ENCODE assay signal across 8 cellular contexts in the genomic region with DNA sequence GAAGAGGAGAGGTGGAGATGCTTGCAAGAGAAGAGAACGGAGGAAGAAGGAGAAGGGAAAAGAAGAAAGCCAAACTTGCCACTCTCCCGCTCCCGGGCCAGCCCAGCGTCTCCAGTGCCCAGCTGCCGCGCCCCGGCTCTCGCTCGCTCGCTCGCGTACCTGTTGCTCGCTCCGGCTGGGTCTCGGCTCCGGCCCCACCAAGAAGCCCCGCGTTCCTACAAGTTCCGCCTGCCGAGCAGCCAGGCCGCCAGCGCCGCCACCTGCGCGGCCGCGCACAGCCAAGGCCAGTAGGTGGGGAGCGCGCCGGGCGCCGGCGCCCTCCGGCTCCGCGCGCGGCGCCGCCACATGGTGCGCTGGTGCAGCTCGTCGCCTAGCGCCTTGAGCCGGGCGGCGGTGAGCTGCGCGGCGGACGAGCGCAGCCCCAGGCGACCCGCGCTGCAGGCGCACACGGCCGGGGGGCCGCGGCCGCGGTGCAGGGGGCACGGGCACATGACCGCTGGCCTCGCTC. TPM values are rescaled to one million over a fixed set of nuclear protein-coding genes. Genes with fewer than 3 reads are reported as not detected.
DNase-seq lines count a peak whose midpoint lies in the region; ATAC-seq lines count a peak whose summit lies in the region.

No MANE protein-coding gene starts in this region.

- peaks cover 71% of the 10 kb centered on the region for H3K27me3 Mint-ChIP-seq in activated T-helper 1 cell treated with anti-CD3 and anti-CD28 coated beads, Interleukin-12 subunit alpha, Interleukin-12 subunit beta, Interleukin-2, Interleukin-4 antibody, amounts not matched to agents 30 ng/mL and 10 ng/mL and 1 ng/mL, durations not matched to agents 14 hours and 24 hours and 36 hours (ENCODE audit: insufficient read depth)

- H3K27ac Mint-ChIP-seq in activated T-helper 1 cell treated with anti-CD3 and anti-CD28 coated beads, Interleukin-12 subunit alpha, Interleukin-12 subunit beta, Interleukin-2, Interleukin-4 antibody, amounts not matched to agents 30 ng/mL and 10 ng/mL and 1 ng/mL, durations not matched to agents 14 hours and 24 hours and 36 hours: peak overlapping the region; percentile 54

- H3K4me3 Mint-ChIP-seq in activated T-helper 1 cell treated with anti-CD3 and anti-CD28 coated beads, Interleukin-12 subunit alpha, Interleukin-12 subunit beta, Interleukin-2, Interleukin-4 antibody, amounts not matched to agents 30 ng/mL and 10 ng/mL and 1 ng/mL, durations not matched to agents 14 hours and 24 hours and 36 hours: peak overlapping the region; percentile 79

- H3K4me1 Mint-ChIP-seq in activated T-helper 1 cell treated with anti-CD3 and anti-CD28 coated beads, Interleukin-12 subunit alpha, Interleukin-12 subunit beta, Interleukin-2, Interleukin-4 antibody, amounts not matched to agents 30 ng/mL and 10 ng/mL and 1 ng/mL, durations not matched to agents 14 hours and 24 hours and 36 hours (ENCODE audit: low read depth): peaks cover 33% of the 10 kb centered on the region

- no peaks in the 10 kb centered on the region for H3K9me3 Mint-ChIP-seq in activated T-helper 1 cell treated with anti-CD3 and anti-CD28 coated beads, Interleukin-12 subunit alpha, Interleukin-12 subunit beta, Interleukin-2, Interleukin-4 antibody, amounts not matched to agents 30 ng/mL and 10 ng/mL and 1 ng/mL, durations not matched to agents 14 hours and 24 hours and 36 hours

- peak overlapping the region; percentile 27 for H3K4me3 ChIP-seq in skeletal muscle cell (ENCODE audit: low read depth, low read length)

- peaks cover 5% of the 10 kb centered on the region for H3K36me3 Mint-ChIP-seq in activated T-helper 1 cell treated with anti-CD3 and anti-CD28 coated beads, Interleukin-12 subunit alpha, Interleukin-12 subunit beta, Interleukin-2, Interleukin-4 antibody, amounts not matched to agents 30 ng/mL and 10 ng/mL and 1 ng/mL, durations not matched to agents 14 hours and 24 hours and 36 hours (ENCODE audit: low read depth)

- intact Hi-C loops in activated T-helper 1 cell treated with anti-CD3 and anti-CD28 coated beads, Interleukin-12 subunit alpha, Interleukin-12 subunit beta, Interleukin-2, Interleukin-4 antibody, amounts not matched to agents 30 ng/mL and 10 ng/mL and 1 ng/mL, durations not matched to agents 14 hours and 24 hours and 36 hours (cut with micrococcal nuclease): no loop called here
- intact Hi-C loops in left ventricle myocardium superior (cut with micrococcal nuclease): no loop called here

- DNase-seq in DMS 273 (lab: John Stamatoyannopoulos, UW; ENCODE audit: unreplicated experiment) (peak; percentile 87), DMS 273 treated with DMSO at 0.1 percent for 48 hours (lab: John Stamatoyannopoulos, UW) (no peak), NCI-H460 (ENCODE audit: extremely low read depth, low read depth) (peak; percentile 32), left ventricle myocardium superior (peak; percentile 66), skeletal muscle cell (ENCODE audit: low read depth) (no peak)
- peak; percentile 3 for DNase-seq in activated T-helper 1 cell treated with anti-CD3 and anti-CD28 coated beads, Interleukin-12 subunit alpha, Interleukin-12 subunit beta, Interleukin-2, Interleukin-4 antibody, amounts not matched to agents 30 ng/mL and 10 ng/mL and 1 ng/mL, durations not matched to agents 14 hours and 24 hours and 36 hours (ENCODE audit: low spot score)

- ATAC-seq in HG02610 (IDR thresholded peaks at IDR 0.05; ENCODE audit: unreplicated experiment) (peak; percentile 58), left ventricle myocardium superior (peak; percentile 89), GM21529 (IDR thresholded peaks at IDR 0.05; ENCODE audit: unreplicated experiment) (no peak)

RNA-seq across cellular contexts. Expression of a gene that starts 0.4 kb away (rescaled TPM):
- total RNA-seq in NCI-H460 (2014; rRNA removed; shearing (Covaris generic)): 0.25 and 0.52 TPM in 2 replicates
- polyA plus RNA-seq in NCI-H460 (2014; cell fraction: nucleus; rRNA removed): 0.07 and 0.24 TPM in 2 replicates
- not detected in 2 replicates for total RNA-seq in activated T-helper 1 cell treated with anti-CD3 and anti-CD28 coated beads, Interleukin-12 subunit alpha, Interleukin-12 subunit beta, Interleukin-2, Interleukin-4 antibody, amounts not matched to agents 30 ng/mL and 10 ng/mL and 1 ng/mL, durations not matched to agents 14 hours and 24 hours and 36 hours
- total RNA-seq in left ventricle myocardium superior: 0.20 TPM

RNA-seq across cellular contexts. Expression of a gene that starts 29.9 kb away (rescaled TPM):
- 7.8 and 8.2 TPM in 2 replicates for total RNA-seq in NCI-H460 (2014; rRNA removed; shearing (Covaris generic))
- 7.8 and 14.9 TPM in 2 replicates for polyA plus RNA-seq in NCI-H460 (2014; cell fraction: nucleus; rRNA removed)
- 6.7 and 7.3 TPM in 2 replicates for total RNA-seq in activated T-helper 1 cell treated with anti-CD3 and anti-CD28 coated beads, Interleukin-12 subunit alpha, Interleukin-12 subunit beta, Interleukin-2, Interleukin-4 antibody, amounts not matched to agents 30 ng/mL and 10 ng/mL and 1 ng/mL, durations not matched to agents 14 hours and 24 hours and 36 hours
- total RNA-seq in left ventricle myocardium superior: 5.1 TPM

Comparison
In these comparisons a context has a peak if more than half of its experiments do, and no peak if none do; other contexts are left out.
1. DNase-seq: peak in DMS 273 (single experiment), NCI-H460 (single experiment), activated T-helper 1 cell treated with anti-CD3 and anti-CD28 coated beads, Interleukin-12 subunit alpha, Interleukin-12 subunit beta, Interleukin-2, Interleukin-4 antibody, amounts not matched to agents 30 ng/mL and 10 ng/mL and 1 ng/mL, durations not matched to agents 14 hours and 24 hours and 36 hours (single experiment) and left ventricle myocardium superior (single experiment); none in DMS 273 treated with DMSO at 0.1 percent for 48 hours (single experiment) and skeletal muscle cell (single experiment).